ENCODE assay signal across 8 cellular contexts in the genomic region with DNA sequence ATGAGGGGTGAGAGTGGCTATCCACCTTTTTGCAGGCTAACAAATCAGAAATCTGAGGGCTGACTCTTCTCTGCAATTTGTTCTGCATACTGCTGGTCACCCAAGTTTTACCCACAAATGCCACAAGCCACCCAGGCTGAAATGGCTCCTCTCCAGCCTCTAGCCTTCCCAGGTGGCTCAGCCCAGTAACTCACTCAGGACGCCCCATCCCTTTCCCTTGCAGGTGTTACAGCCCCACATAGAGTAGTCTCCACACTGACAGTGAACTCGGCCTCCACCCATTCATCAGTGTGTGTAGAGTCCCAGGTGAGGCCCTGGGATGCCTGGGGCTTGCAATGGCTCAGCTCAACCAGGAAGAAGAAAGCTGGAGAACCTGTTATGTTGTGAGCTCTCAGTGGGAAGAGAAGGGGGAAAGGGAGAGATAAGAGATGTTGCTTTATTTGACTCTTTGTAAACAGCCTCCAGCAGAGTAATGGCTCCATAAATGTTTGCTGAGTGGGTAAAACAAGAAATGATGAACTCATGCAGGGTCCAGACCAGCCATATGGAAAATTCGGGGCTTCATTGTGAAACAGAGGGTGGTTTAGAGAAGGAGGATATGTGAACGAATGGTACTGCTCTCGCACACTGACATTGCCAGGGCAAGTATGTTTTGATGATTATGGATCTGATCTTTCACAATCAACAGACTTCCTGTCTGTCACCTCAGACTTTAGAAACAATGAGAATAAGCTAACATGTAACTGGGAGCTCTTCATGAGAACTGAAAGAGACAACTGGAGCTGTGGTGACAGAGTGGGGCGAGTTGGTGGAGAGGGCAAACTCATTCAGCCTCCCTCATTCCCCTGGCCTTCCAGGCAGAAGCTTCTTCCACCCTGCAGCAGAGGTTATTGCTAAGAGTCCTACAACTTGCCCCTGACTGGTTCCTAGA.
DNase-seq lines count a peak whose midpoint lies in the region; ATAC-seq, FAIRE-seq and TF ChIP-seq lines count a peak whose summit lies in the region.

No MANE protein-coding gene starts in this region.

- H3K9ac ChIP-seq in kidney (ENCODE audit: low read length in 2 of 2): no peak overlapping the region

- H3K36me3 ChIP-seq in kidney (ENCODE audit: control insufficient read depth in 1 of 2, insufficient read depth in 2 of 2, low read length in 2 of 2): no peaks in the 10 kb centered on the region

- FAIRE-seq in kidney (lab: Jason Lieb, UNC): no peak

- TF ChIP-seq CTCF in kidney (IDR thresholded peaks at IDR 0.05; ENCODE audit: borderline replicate concordance, extremely low read depth, insufficient read depth): no peak

- ATAC-seq in HG03039 (IDR thresholded peaks at IDR 0.05; ENCODE audit: unreplicated experiment) (peak; percentile 70), left cardiac atrium (no peak)
- peak; percentile 71 for ATAC-seq in stimulated activated naive CD8-positive, alpha-beta T cell treated with anti-CD3 and anti-CD28 coated beads, Interleukin-15, amount 100 ng/mL, for 72 hours

- peaks cover 2% of the 10 kb centered on the region for H3K9me3 Mint-ChIP-seq in activated T-cell treated with anti-CD3 and anti-CD28 coated beads, Interleukin-2, amount 50 U/mL, for 24 hours
- H3K9me3 Mint-ChIP-seq in stimulated activated naive CD8-positive, alpha-beta T cell treated with anti-CD3 and anti-CD28 coated beads, Interleukin-15, amount 100 ng/mL, for 72 hours: no peaks in the 10 kb centered on the region

- H3K4me1 Mint-ChIP-seq in activated T-cell treated with anti-CD3 and anti-CD28 coated beads, Interleukin-2, amount 50 U/mL, for 24 hours (ENCODE audit: low read depth): peaks cover 20% of the 10 kb centered on the region
- H3K4me1 Mint-ChIP-seq in stimulated activated naive CD8-positive, alpha-beta T cell treated with anti-CD3 and anti-CD28 coated beads, Interleukin-15, amount 100 ng/mL, for 72 hours: peaks cover 24% of the 10 kb centered on the region

- H3K27ac Mint-ChIP-seq in activated T-cell treated with anti-CD3 and anti-CD28 coated beads, Interleukin-2, amount 50 U/mL, for 24 hours: peak overlapping the region; percentile 55
- H3K27ac Mint-ChIP-seq in stimulated activated naive CD8-positive, alpha-beta T cell treated with anti-CD3 and anti-CD28 coated beads, Interleukin-15, amount 100 ng/mL, for 72 hours: peak overlapping the region; percentile 6 to 82

- no peak overlapping the region for H3K27ac ChIP-seq in kidney (ENCODE audit: low read depth in 2 of 2, low read length in 2 of 2)

- no peak overlapping the region for H3K4me3 ChIP-seq in kidney (ENCODE audit: low read length in 2 of 2)

- intact Hi-C loops in left cardiac atrium (cut with DNase I) (no loop called here), kidney (cut with DNase I) (no loop called here)

- H3K9me3 ChIP-seq in kidney (ENCODE audit: control insufficient read depth in 1 of 2, low read length in 2 of 2): no peaks in the 10 kb centered on the region

- peaks cover 2% of the 10 kb centered on the region for H3K27me3 Mint-ChIP-seq in activated T-cell treated with anti-CD3 and anti-CD28 coated beads, Interleukin-2, amount 50 U/mL, for 24 hours
- no peaks in the 10 kb centered on the region for H3K27me3 Mint-ChIP-seq in stimulated activated naive CD8-positive, alpha-beta T cell treated with anti-CD3 and anti-CD28 coated beads, Interleukin-15, amount 100 ng/mL, for 72 hours

- H3K36me3 Mint-ChIP-seq in activated T-cell treated with anti-CD3 and anti-CD28 coated beads, Interleukin-2, amount 50 U/mL, for 24 hours (ENCODE audit: low read depth): no peaks in the 10 kb centered on the region

- no peak for DNase-seq in activated T-cell treated with anti-CD3 and anti-CD28 coated beads, Interleukin-2, amount 50 U/mL, for 24 hours
- no peak for DNase-seq in activated T-cell treated with anti-CD3 and anti-CD28 coated beads for 4 hours
- DNase-seq in SKM-1 treated with dmso at 0.1 percent for 144 hours (lab: John Stamatoyannopoulos, UW; ENCODE audit: unreplicated experiment): peak; percentile 75
- no peak for DNase-seq in stimulated activated naive CD8-positive, alpha-beta T cell treated with anti-CD3 and anti-CD28 coated beads, Interleukin-15, amount 100 ng/mL, for 72 hours
- DNase-seq in left cardiac atrium: no peak
- DNase-seq in kidney: no peak
- no peak for DNase-seq in NAMALWA (ENCODE audit: low spot score)

- no peak overlapping the region for H3K4me3 Mint-ChIP-seq in activated T-cell treated with anti-CD3 and anti-CD28 coated beads, Interleukin-2, amount 50 U/mL, for 24 hours
- H3K4me3 Mint-ChIP-seq in stimulated activated naive CD8-positive, alpha-beta T cell treated with anti-CD3 and anti-CD28 coated beads, Interleukin-15, amount 100 ng/mL, for 72 hours: no peak overlapping the region

- H3K4me1 ChIP-seq in kidney (ENCODE audit: control insufficient read depth in 1 of 2, insufficient read depth in 1 of 2, low read depth in 1 of 2, low read length in 2 of 2): no peaks in the 10 kb centered on the region

Comparison
In these comparisons a context has a peak if more than half of its experiments do, and no peak if none do; other contexts are left out.
1. ATAC-seq: peak in HG03039 (single experiment) and stimulated activated naive CD8-positive, alpha-beta T cell treated with anti-CD3 and anti-CD28 coated beads, Interleukin-15, amount 100 ng/mL, for 72 hours (single experiment); none in left cardiac atrium (0 of 2).